In genomic region chr22:43750751-43751150, GRCh38 we compare ENCODE assay signal across 19 cellular contexts.
"Had no signal": no experiment of that assay in that cellular context is flagged by ENCODE, and none has a peak within 500 bp of the region (broad histone marks: within the 10 kb centered on the region; RNA-seq: fewer than 3 reads in every experiment).

No MANE protein-coding gene starts in this region.

- H3K27ac ChIP-seq: colonic mucosa, foreskin keratinocyte, pancreas, sigmoid colon, spleen, testis, upper lobe of left lung, VCaP had no signal

- FAIRE-seq: pancreas had no signal

- ATAC-seq: activated naive CD4-positive, alpha-beta T cell treated with anti-CD3 and anti-CD28 coated beads, Interleukin-2, amount 50 U/mL, for 72 hours; foreskin keratinocyte; left ventricle myocardium superior; mucosa of descending colon; naive thymus-derived CD4-positive, alpha-beta T cell; pancreas; stimulated activated naive CD8-positive, alpha-beta T cell treated with anti-CD3 and anti-CD28 coated beads, Interleukin-15, amount 100 ng/mL, for 72 hours had no signal

- H3K36me3 ChIP-seq: colonic mucosa, pancreas, sigmoid colon, spleen, upper lobe of left lung had no signal

- H3K9me3 ChIP-seq: colonic mucosa, mucosa of descending colon, pancreas, sigmoid colon, spleen, testis, upper lobe of left lung had no signal

- H3K4me1 ChIP-seq: colonic mucosa, foreskin keratinocyte, pancreas, sigmoid colon, spleen, testis, upper lobe of left lung had no signal

- DNase-seq: activated CD4-positive, alpha-beta T cell treated with anti-CD3 and anti-CD28 coated beads, Interleukin-2, amount 50 U/mL, for 48 hours; activated gamma-delta T cell; activated T-cell treated with anti-CD3 and anti-CD28 coated beads, Interleukin-2, amount 50 U/mL, for 48 hours; amniotic stem cell; central memory CD4-positive, alpha-beta T cell; colonic mucosa; kidney glomerular epithelial cell; left ventricle myocardium superior; mucosa of descending colon; naive thymus-derived CD4-positive, alpha-beta T cell; pancreas; sigmoid colon; spleen; stimulated activated naive CD8-positive, alpha-beta T cell treated with anti-CD3 and anti-CD28 coated beads, Interleukin-15, amount 100 ng/mL, for 72 hours; testis; upper lobe of left lung had no signal

- H3K27me3 ChIP-seq: colonic mucosa, pancreas, sigmoid colon, testis, upper lobe of left lung had no signal

- H3K4me3 ChIP-seq: colonic mucosa, mucosa of descending colon, pancreas, sigmoid colon, spleen, testis, upper lobe of left lung had no signal
